22 cellular contexts compared by ENCODE assay signal in the genomic region with DNA sequence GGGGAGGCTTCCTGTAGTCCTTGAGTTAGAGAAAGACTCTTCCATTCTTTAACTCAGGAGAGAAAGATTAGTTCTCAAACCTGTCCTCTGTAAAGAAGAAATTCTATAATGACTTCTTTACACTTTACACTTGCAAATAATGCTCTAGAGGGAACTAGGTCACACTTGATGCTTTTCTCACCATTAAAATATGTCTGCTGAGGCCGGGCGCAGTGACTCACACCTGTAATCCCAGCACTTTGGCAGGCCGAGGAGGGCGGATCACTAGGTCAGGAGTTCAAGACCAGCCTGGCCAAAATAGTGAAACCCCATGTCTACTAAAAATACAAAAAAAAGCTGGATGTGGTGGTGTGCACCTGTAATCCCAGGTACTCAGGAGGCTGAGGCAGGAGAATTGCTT. TPM values are rescaled to one million over a fixed set of nuclear protein-coding genes. Genes with fewer than 3 reads are reported as not detected.
DNase-seq lines count a peak whose midpoint lies in the region; ATAC-seq and TF ChIP-seq lines count a peak whose summit lies in the region.
"Had no signal": no experiment of that assay in that cellular context is flagged by ENCODE, and none has a peak within 500 bp of the region (broad histone marks: within the 10 kb centered on the region; RNA-seq: fewer than 3 reads in every experiment).

No MANE protein-coding gene starts in this region.

- H3K4me3 Mint-ChIP-seq in HFFc6 = no peak overlapping the region
- H3K4me3 Mint-ChIP-seq in activated CD4-positive, alpha-beta memory T cell treated with anti-CD3 and anti-CD28 coated beads for 36 hours = no peak overlapping the region
- H3K4me3 Mint-ChIP-seq: activated T-cell treated with anti-CD3 and anti-CD28 coated beads, Interleukin-2, amount 50 U/mL, for 72 hours; B cell; neural progenitor cell; T-helper 17 cell; type B pancreatic cell had no signal

- peaks cover 57% of the 10 kb centered on the region for H3K4me1 Mint-ChIP-seq in HFFc6 (ENCODE audit: low read depth)
- H3K4me1 Mint-ChIP-seq in activated CD4-positive, alpha-beta memory T cell treated with anti-CD3 and anti-CD28 coated beads for 36 hours (ENCODE audit: low read depth) = peaks cover 5% of the 10 kb centered on the region

- peaks cover 65% of the 10 kb centered on the region for H3K36me3 Mint-ChIP-seq in HFFc6 (ENCODE audit: low read depth)
- no peaks in the 10 kb centered on the region for H3K36me3 Mint-ChIP-seq in activated CD4-positive, alpha-beta memory T cell treated with anti-CD3 and anti-CD28 coated beads for 36 hours
- H3K36me3 Mint-ChIP-seq: neural progenitor cell had no signal

- H3K27me3 Mint-ChIP-seq in HFFc6 (ENCODE audit: insufficient read depth) = peaks cover 5% of the 10 kb centered on the region
- H3K27me3 Mint-ChIP-seq in activated CD4-positive, alpha-beta memory T cell treated with anti-CD3 and anti-CD28 coated beads for 36 hours = peaks cover 25% of the 10 kb centered on the region

- POLR2A ChIA-PET in activated CD4-positive, alpha-beta memory T cell treated with anti-CD3 and anti-CD28 coated beads for 36 hours (lab: Charles Lee) = no interaction called here

- intact Hi-C loops in activated CD4-positive, alpha-beta memory T cell treated with anti-CD3 and anti-CD28 coated beads for 36 hours (cut with micrococcal nuclease) = no loop called here

- DNase-seq in A172 (ENCODE audit: low spot score) (peak; percentile 37), HFFc6 (peak; percentile 36), glomerular visceral epithelial cell (ENCODE audit: extremely low spot score) (peak; percentile 29), NK-92 (lab: John Stamatoyannopoulos, UW; ENCODE audit: unreplicated experiment) (no peak)
- DNase-seq in activated CD4-positive, alpha-beta memory T cell treated with anti-CD3 and anti-CD28 coated beads for 36 hours = no peak
- no peak for DNase-seq in activated T-cell treated with anti-CD3 and anti-CD28 coated beads, Interleukin-2, amount 50 U/mL, for 1 hour
- DNase-seq: activated CD4-positive, alpha-beta T cell treated with anti-CD3 and anti-CD28 coated beads for 4 hours; activated naive CD4-positive, alpha-beta T cell treated with Interleukin-2 at 50 U/mL for 16 hours; activated T-cell treated with anti-CD3 and anti-CD28 coated beads, Interleukin-2, amount 50 U/mL, for 72 hours; adrenal gland; KG1; mammary epithelial cell; NCI-H146; NCI-H524 treated with DMSO at 0.1 percent for 48 hours; T-helper 17 cell had no signal

- peak overlapping the region; percentile 21; the same call in 1 of the 2 replicates for H3K27ac Mint-ChIP-seq in HFFc6
- no peak overlapping the region for H3K27ac Mint-ChIP-seq in activated CD4-positive, alpha-beta memory T cell treated with anti-CD3 and anti-CD28 coated beads for 36 hours
- H3K27ac Mint-ChIP-seq: activated T-cell treated with anti-CD3 and anti-CD28 coated beads, Interleukin-2, amount 50 U/mL, for 72 hours; B cell; neural progenitor cell; T-helper 17 cell; type B pancreatic cell had no signal

- ATAC-seq in GM18907 (IDR thresholded peaks at IDR 0.05; ENCODE audit: unreplicated experiment) = no peak
- ATAC-seq: activated T-cell treated with anti-CD3 and anti-CD28 coated beads, Interleukin-2, amount 50 U/mL, for 72 hours; GM12878; T-helper 17 cell had no signal

- no peaks in the 10 kb centered on the region for H3K9me3 Mint-ChIP-seq in HFFc6
- no peaks in the 10 kb centered on the region for H3K9me3 Mint-ChIP-seq in activated CD4-positive, alpha-beta memory T cell treated with anti-CD3 and anti-CD28 coated beads for 36 hours
- H3K9me3 Mint-ChIP-seq: activated T-cell treated with anti-CD3 and anti-CD28 coated beads, Interleukin-2, amount 50 U/mL, for 72 hours; neural progenitor cell; type B pancreatic cell had no signal

- H3K27ac ChIP-seq in VCaP = peak overlapping the region; percentile 63
- H3K27ac ChIP-seq: adrenal gland, neural progenitor cell, SK-N-MC had no signal

- TF ChIP-seq CTCF in HFFc6 (IDR thresholded peaks at IDR 0.05) (no peak), VCaP (conservative IDR thresholded peaks at IDR 0.05) (no peak)

- CTCF ChIA-PET in activated CD4-positive, alpha-beta memory T cell treated with anti-CD3 and anti-CD28 coated beads for 36 hours (lab: Charles Lee) = no interaction called here

RNA-seq across cellular contexts. Expression of a gene that starts 6.3 kb away (rescaled TPM):
- 9.9 and 14.1 TPM in 2 replicates for total RNA-seq in A172 (2014; rRNA removed; shearing (Covaris generic))
- total RNA-seq in HFFc6 (2021; fragmentation: NEBNext Ultra II Directional; extraction: Animal tissue kit (Norgen Biotek cat#: 25700)) = 100 to 1,000 TPM in 3 of 6 experiments, 10 to 100 TPM in 3; 51.3 to 117 (median 101) TPM
- total RNA-seq in activated CD4-positive, alpha-beta memory T cell treated with anti-CD3 and anti-CD28 coated beads for 36 hours = under 1 TPM in 1 of 2 experiments, not detected in 1; 0.29 TPM
- total RNA-seq: B cell had no signal

Comparison
In these comparisons a context has a peak if more than half of its experiments do, and no peak if none do; other contexts are left out.
1. DNase-seq: peak in A172 (single experiment), HFFc6 (single experiment) and glomerular visceral epithelial cell (single experiment); none in NK-92 (single experiment), activated CD4-positive, alpha-beta memory T cell treated with anti-CD3 and anti-CD28 coated beads for 36 hours (single experiment) and activated T-cell treated with anti-CD3 and anti-CD28 coated beads, Interleukin-2, amount 50 U/mL, for 1 hour (single experiment).